Comparison of ENCODE assay signal across 12 cellular contexts in the genomic region with DNA sequence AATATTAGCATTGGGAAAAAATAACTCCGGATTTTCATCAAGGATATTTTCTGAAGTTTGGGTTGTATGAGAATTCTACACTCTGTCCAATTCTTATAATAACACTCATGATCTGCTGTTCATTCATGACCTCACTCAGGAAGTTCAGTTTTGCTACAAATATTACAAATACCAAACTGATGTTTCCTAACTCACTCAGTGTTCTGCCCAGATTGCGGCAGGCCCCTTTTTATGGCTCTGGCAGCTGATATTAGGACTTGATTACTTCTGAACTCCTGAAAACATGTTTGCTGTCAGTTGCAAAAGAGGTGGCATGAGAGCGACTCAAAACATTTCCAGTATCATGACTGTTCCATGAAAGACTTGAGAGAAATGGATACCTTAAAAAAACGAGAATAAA.
DNase-seq lines count a peak whose midpoint lies in the region.
"Had no signal": no experiment of that assay in that cellular context is flagged by ENCODE, and none has a peak within 500 bp of the region (broad histone marks: within the 10 kb centered on the region; RNA-seq: fewer than 3 reads in every experiment).

No MANE protein-coding gene starts in this region.

- peaks cover 30% of the 10 kb centered on the region for H3K4me1 ChIP-seq in ACC112 (ENCODE audit: control insufficient read depth, insufficient read depth, low read length, unreplicated experiment)
- H3K4me1 ChIP-seq: BE2C had no signal

- H3K27ac ChIP-seq in ACC112 (ENCODE audit: low read depth, low read length) = peak overlapping the region; percentile 63
- H3K27ac ChIP-seq: KMS-11 had no signal

- H3K36me3 ChIP-seq in ACC112 (ENCODE audit: insufficient read depth, low read length) = no peaks in the 10 kb centered on the region
- H3K36me3 ChIP-seq: HAP-1 had no signal

- H3K27me3 ChIP-seq in ACC112 (ENCODE audit: insufficient read depth, low read length) = no peaks in the 10 kb centered on the region
- H3K27me3 ChIP-seq: BE2C had no signal

- no peaks in the 10 kb centered on the region for H3K79me2 ChIP-seq in ACC112 (ENCODE audit: control insufficient read depth, insufficient read depth, low read length, unreplicated experiment)

- DNase-seq in NOMO-1 treated with DMSO at 0.1 percent for 48 hours (lab: John Stamatoyannopoulos, UW; ENCODE audit: unreplicated experiment) (peak; percentile 47), fibroblast of gingiva (ENCODE audit: low read depth) (peak; percentile 94), non-pigmented ciliary epithelial cell (ENCODE audit: low read depth) (peak; percentile 82), 8988T (no peak), NCI-H1694 treated with DMSO at 0.1 percent for 48 hours (lab: John Stamatoyannopoulos, UW) (no peak), nucleus accumbens (lab: John Stamatoyannopoulos, UW) (no peak), ACHN (no peak)
- DNase-seq: activated CD8-positive, alpha-beta T cell treated with anti-CD3 and anti-CD28 coated beads for 36 hours; BE2C had no signal

- in situ Hi-C loops in ACHN (cut with HindIII; ENCODE audit: low pct_ligation_motif_present, low pct_unique_long_range_greater_than_20kb, low sequenced_read_pairs) = no loop called here

- H3K4me3 ChIP-seq in ACC112 (ENCODE audit: low read depth, low read length) = 0 out of 2 replicates have a peak overlapping the region, but pooled peaks have one; percentile 24
- H3K4me3 ChIP-seq: HAP-1 had no signal

- H2AFZ ChIP-seq in ACC112 (ENCODE audit: low read length, unreplicated experiment) = peak overlapping the region; percentile 30

Comparison
In these comparisons a context has a peak if more than half of its experiments do, and no peak if none do; other contexts are left out.
1. DNase-seq: peak in NOMO-1 treated with DMSO at 0.1 percent for 48 hours (single experiment), fibroblast of gingiva (single experiment) and non-pigmented ciliary epithelial cell (single experiment); none in 8988T (single experiment), NCI-H1694 treated with DMSO at 0.1 percent for 48 hours (single experiment), nucleus accumbens (0 of 56) and ACHN (single experiment).